Comparison of ENCODE assay signal across 4 cellular contexts in the genomic region with DNA sequence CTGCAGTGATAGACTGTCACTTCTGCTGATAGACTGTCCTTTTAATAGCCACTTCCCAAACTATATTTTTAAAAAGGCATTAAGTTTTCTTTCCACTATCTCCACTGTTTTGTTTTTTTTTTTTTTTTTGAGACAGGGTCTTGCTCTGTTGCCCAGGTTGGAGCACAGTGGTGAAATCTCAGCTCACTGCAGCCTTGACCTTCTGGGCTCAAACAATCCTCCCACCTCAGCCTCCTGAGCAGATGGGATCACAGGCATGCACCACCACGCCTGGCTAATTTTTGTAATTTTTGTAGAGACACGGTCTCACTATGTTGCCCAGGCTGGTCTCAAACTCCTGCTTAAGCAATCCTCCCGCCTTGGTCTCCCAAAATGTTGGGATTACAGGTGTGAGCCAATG.
A peak's percentile ranks its signal among the peaks of the same experiment; 100 is the strongest.
TF ChIP-seq lines count a peak whose summit lies in the region.

No MANE protein-coding gene starts in this region.

TF ChIP-seq in HEK293, 187 proteins besides CTCF, POLR2A, EP300 and RAD21:
- 0 out of 2 replicates have a peak, but pooled peaks have one; percentile 23 for TF ChIP-seq ZNF121 (tag by site-specific recombination; IDR thresholded peaks at IDR 0.05)

TF ChIP-seq in HEK293T, 16 proteins besides CTCF, POLR2A, EP300 and RAD21:
- peak; percentile 30; the same call in 1 of the 2 replicates for TF ChIP-seq ZNF384 (IDR thresholded peaks at IDR 0.05)

TF ChIP-seq in K562, 482 proteins besides CTCF, POLR2A, EP300 and RAD21:
- peak; percentile 93 for TF ChIP-seq ZNF121 (CRISPR knock-in tag; conservative IDR thresholded peaks at IDR 0.05)

TF ChIP-seq in HepG2, 621 proteins besides CTCF, POLR2A, EP300 and RAD21:
- TF ChIP-seq ZNF121 (CRISPR knock-in tag; IDR thresholded peaks at IDR 0.05) = peak; percentile 66
- TF ChIP-seq, protein P1, sequence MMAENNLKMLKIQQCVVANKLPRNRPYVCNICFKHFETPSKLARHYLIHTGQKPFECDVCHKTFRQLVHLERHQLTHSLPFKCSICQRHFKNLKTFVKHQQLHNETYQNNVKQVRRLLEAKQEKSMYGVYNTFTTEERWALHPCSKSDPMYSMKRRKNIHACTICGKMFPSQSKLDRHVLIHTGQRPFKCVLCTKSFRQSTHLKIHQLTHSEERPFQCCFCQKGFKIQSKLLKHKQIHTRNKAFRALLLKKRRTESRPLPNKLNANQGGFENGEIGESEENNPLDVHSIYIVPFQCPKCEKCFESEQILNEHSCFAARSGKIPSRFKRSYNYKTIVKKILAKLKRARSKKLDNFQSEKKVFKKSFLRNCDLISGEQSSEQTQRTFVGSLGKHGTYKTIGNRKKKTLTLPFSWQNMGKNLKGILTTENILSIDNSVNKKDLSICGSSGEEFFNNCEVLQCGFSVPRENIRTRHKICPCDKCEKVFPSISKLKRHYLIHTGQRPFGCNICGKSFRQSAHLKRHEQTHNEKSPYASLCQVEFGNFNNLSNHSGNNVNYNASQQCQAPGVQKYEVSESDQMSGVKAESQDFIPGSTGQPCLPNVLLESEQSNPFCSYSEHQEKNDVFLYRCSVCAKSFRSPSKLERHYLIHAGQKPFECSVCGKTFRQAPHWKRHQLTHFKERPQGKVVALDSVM (CRISPR knock-in tag; IDR thresholded peaks at IDR 0.05) = peak; percentile 22; the same call in 1 of the 2 replicates
